In genomic region chr1:113784104-113784779, GRCh38 we compare ENCODE assay signal across 8 cellular contexts. TPM values are rescaled to one million over a fixed set of nuclear protein-coding genes. Genes with fewer than 3 reads are reported as not detected.
DNase-seq lines count a peak whose midpoint lies in the region; ATAC-seq and TF ChIP-seq lines count a peak whose summit lies in the region.

No MANE protein-coding gene starts in this region.

- no peak overlapping the region for H2AK5ac ChIP-seq in mesendoderm (ENCODE audit: low read length)

- peaks cover 38% of the 10 kb centered on the region for H3K4me1 Mint-ChIP-seq in CD4-positive, alpha-beta T cell (ENCODE audit: low read depth)

- H3K4me2 ChIP-seq in smooth muscle cell (no peak overlapping the region), mesendoderm (ENCODE audit: low read length) (no peak overlapping the region)

- no peak overlapping the region for H4K5ac ChIP-seq in mesendoderm (ENCODE audit: low read length)

- H3K23ac ChIP-seq in mesendoderm (ENCODE audit: low read length), result no peak overlapping the region

- H3K27ac Mint-ChIP-seq in CD4-positive, alpha-beta T cell, result no peak overlapping the region

- H3K56ac ChIP-seq in mesendoderm (ENCODE audit: low read length), result no peak overlapping the region

- POLR2A ChIA-PET in CD4-positive, alpha-beta T cell (lab: Charles Lee), result interaction anchor here (0.6 to 4.0 kb wide), 10 partner anchors 8 to 712 kb away, joined by 3 to 59 read pairs (median 4); partner anchors contain the start of genes LRIG2, PHTF1 and RSBN1

- H2BK15ac ChIP-seq in mesendoderm (replicated peaks; ENCODE audit: low read depth), result no peak overlapping the region

- H3K27ac ChIP-seq in CD4-positive, alpha-beta T cell (ENCODE audit: low read depth, low read length), result peak overlapping the region; percentile 67
- peak overlapping the region; percentile 31 for H3K27ac ChIP-seq in adipose tissue (ENCODE audit: low read depth, low read length)
- peak overlapping the region; percentile 42 for H3K27ac ChIP-seq in smooth muscle cell (ENCODE audit: low read depth)
- no peak overlapping the region for H3K27ac ChIP-seq in mesendoderm (ENCODE audit: low read depth, low read length)

- H2AFZ ChIP-seq in smooth muscle cell (ENCODE audit: low read depth), result no peak overlapping the region

- peaks cover 8% of the 10 kb centered on the region for H3K79me1 ChIP-seq in mesendoderm (ENCODE audit: low read length)

- H3K36me3 ChIP-seq in smooth muscle cell (ENCODE audit: low read depth) (no peaks in the 10 kb centered on the region), mesendoderm (ENCODE audit: control insufficient read depth, insufficient read depth, low read length) (no peaks in the 10 kb centered on the region)

- no peak overlapping the region for H3K4me3 ChIP-seq in smooth muscle cell
- H3K4me3 ChIP-seq in mesendoderm (ENCODE audit: low read length), result no peak overlapping the region

- WGBS in adipose tissue, 3 donors, result 56 to 81% (median 76%) methylated on average over 5 of the region's 5 CpGs
- 94% methylated on average over 5 of the region's 5 CpGs for WGBS in smooth muscle cell (ENCODE audit: low lambda C conversion rate)
- WGBS in mesendoderm (ENCODE audit: extremely low coverage, insufficient coverage, low lambda C conversion rate), result no CpG with 5 or more reads among the region's 5 CpGs

- peak; percentile 49 for ATAC-seq in CD4-positive, alpha-beta T cell (ENCODE audit: poor library complexity)
- ATAC-seq in GM19438 (IDR thresholded peaks at IDR 0.05; ENCODE audit: low read depth, unreplicated experiment) (peak; percentile 52), HG03378 (IDR thresholded peaks at IDR 0.05; ENCODE audit: unreplicated experiment) (peak; percentile 79)

- H4K8ac ChIP-seq in mesendoderm (ENCODE audit: low read depth, low read length), result no peak overlapping the region

- no peak for TF ChIP-seq CTCF in CD4-positive, alpha-beta T cell (IDR thresholded peaks at IDR 0.05)
- TF ChIP-seq CTCF in smooth muscle cell (IDR thresholded peaks at IDR 0.05; ENCODE audit: borderline replicate concordance, insufficient read depth, poor library complexity, severe bottlenecking), result no peak

- H3K4ac ChIP-seq in mesendoderm (ENCODE audit: low read depth, low read length), result no peak overlapping the region

- H3K4me1 ChIP-seq in smooth muscle cell (ENCODE audit: low read depth) (peaks cover 17% of the 10 kb centered on the region), mesendoderm (ENCODE audit: control insufficient read depth, low read depth, low read length) (no peaks in the 10 kb centered on the region)

- DNase-seq in CD4-positive, alpha-beta T cell, result no peak
- no peak for DNase-seq in smooth muscle cell (lab: John Stamatoyannopoulos, UW; ENCODE audit: unreplicated experiment)
- no peak for DNase-seq in mesendoderm
- no peak for DNase-seq in DMS79 (lab: John Stamatoyannopoulos, UW)
- no peak for DNase-seq in H4 (ENCODE audit: low spot score)

- H3K9ac ChIP-seq in smooth muscle cell (ENCODE audit: low read depth), result no peak overlapping the region
- no peak overlapping the region for H3K9ac ChIP-seq in mesendoderm (ENCODE audit: low read length)

- intact Hi-C loops in CD4-positive, alpha-beta T cell (cut with DNase I, micrococcal nuclease), result loop anchor here in 1 of 2 experiments (5.0 kb wide), 1 partner anchor 88 kb away; the partner anchor contains the start of gene PTPN22

- no peak overlapping the region for H2BK5ac ChIP-seq in mesendoderm (ENCODE audit: low read length)

- H3K9me3 ChIP-seq in CD4-positive, alpha-beta T cell (ENCODE audit: control insufficient read depth, low read length), result no peaks in the 10 kb centered on the region
- H3K9me3 ChIP-seq in smooth muscle cell (replicated peaks; ENCODE audit: low read depth), result no peaks in the 10 kb centered on the region

- peak overlapping the region; percentile 28 for H3K4me3 Mint-ChIP-seq in CD4-positive, alpha-beta T cell

- peaks cover 11% of the 10 kb centered on the region for H3K36me3 Mint-ChIP-seq in CD4-positive, alpha-beta T cell (ENCODE audit: low read depth)

- CTCF ChIA-PET in CD4-positive, alpha-beta T cell (lab: Charles Lee), result interaction anchor here (0.8 to 1.1 kb wide), 3 partner anchors 8 to 28 kb away, joined by 3 to 4 read pairs (median 3); partner anchors contain the start of gene RSBN1

- H3K27me3 Mint-ChIP-seq in CD4-positive, alpha-beta T cell, result no peaks in the 10 kb centered on the region

- H3K18ac ChIP-seq in mesendoderm (ENCODE audit: low read length), result no peak overlapping the region

- H2BK120ac ChIP-seq in mesendoderm (ENCODE audit: low read depth, low read length), result no peak overlapping the region

- peaks cover 90% of the 10 kb centered on the region for H4K20me1 ChIP-seq in smooth muscle cell (ENCODE audit: low read depth)

- no peaks in the 10 kb centered on the region for H3F3A ChIP-seq in smooth muscle cell (ENCODE audit: low read depth)

- H3K27me3 ChIP-seq in CD4-positive, alpha-beta T cell (ENCODE audit: control insufficient read depth, insufficient read depth, low read length), result no peaks in the 10 kb centered on the region
- H3K27me3 ChIP-seq in smooth muscle cell (ENCODE audit: low read depth) (no peaks in the 10 kb centered on the region), mesendoderm (ENCODE audit: insufficient read depth, low read length, poor library complexity) (no peaks in the 10 kb centered on the region)

- no peaks in the 10 kb centered on the region for H3K9me3 Mint-ChIP-seq in CD4-positive, alpha-beta T cell

- H3K79me2 ChIP-seq in smooth muscle cell (ENCODE audit: low read depth), result peaks cover 92% of the 10 kb centered on the region
- peaks cover 14% of the 10 kb centered on the region for H3K79me2 ChIP-seq in mesendoderm (ENCODE audit: control insufficient read depth, insufficient read depth, low read length)

RNA-seq across cellular contexts. Expression of gene PHTF1, which starts 25.0 kb away (rescaled TPM):
- 1 to 10 TPM; 3.1 to 4.0 TPM for total RNA-seq in CD4-positive, alpha-beta T cell
- polyA plus RNA-seq in adipose tissue (1 to 10 TPM; 4.4 to 8.2 (median 6.1) TPM), smooth muscle cell (19.7 and 23.9 TPM in 2 replicates)
- total RNA-seq in smooth muscle cell, result 25.4 and 34.8 TPM in 2 replicates
- polyA plus RNA-seq in mesendoderm (2013, experiment 1 of 2), result 22.6 TPM
- polyA plus RNA-seq in mesendoderm (2013, experiment 2 of 2), result 21.9 TPM
- 19.2 and 26.3 TPM in 2 replicates for total RNA-seq in H4 (2014; rRNA removed; shearing (Covaris generic))

RNA-seq across cellular contexts. Expression of gene RSBN1, which starts 28.0 kb away (rescaled TPM):
- 10 to 100 TPM; 44.2 to 44.6 TPM for total RNA-seq in CD4-positive, alpha-beta T cell
- polyA plus RNA-seq in adipose tissue, result 1 to 10 TPM; 3.6 to 5.6 (median 4.2) TPM
- total RNA-seq in smooth muscle cell, result 18.3 and 22.5 TPM in 2 replicates
- 9.0 and 12.3 TPM in 2 replicates for polyA plus RNA-seq in smooth muscle cell
- polyA plus RNA-seq in mesendoderm (2013, experiment 1 of 2), result 7.0 TPM
- 6.8 TPM for polyA plus RNA-seq in mesendoderm (2013, experiment 2 of 2)
- total RNA-seq in H4 (2014; rRNA removed; shearing (Covaris generic)), result 2.5 and 3.2 TPM in 2 replicates
